ENCODE assay signal across 9 cellular contexts in genomic region chr21:36097427-36098230, GRCh38. TPM values are rescaled to one million over a fixed set of nuclear protein-coding genes. Genes with fewer than 3 reads are reported as not detected.
DNase-seq lines count a peak whose midpoint lies in the region; ATAC-seq and TF ChIP-seq lines count a peak whose summit lies in the region.
"Had no signal": no experiment of that assay in that cellular context is flagged by ENCODE, and none has a peak within 500 bp of the region (broad histone marks: within the 10 kb centered on the region; RNA-seq: fewer than 3 reads in every experiment).

No MANE protein-coding gene starts in this region.

- H3K36me3 Mint-ChIP-seq in glutamatergic neuron (ENCODE audit: unreplicated experiment): peaks cover 7% of the 10 kb centered on the region

- no peak for TF ChIP-seq POLR2A in GM18505 (IDR thresholded peaks at IDR 0.05; ENCODE audit: borderline replicate concordance, extremely low read depth, insufficient read depth, insufficient read length)

- no peak overlapping the region for H3K27ac Mint-ChIP-seq in glutamatergic neuron (ENCODE audit: unreplicated experiment)

- peak; percentile 46 for DNase-seq in dermis blood vessel endothelial cell
- DNase-seq in renal cortical epithelial cell (ENCODE audit: low read depth): peak; percentile 98
- no peak for DNase-seq in NCI-H2227 treated with DMSO at 0.1 percent for 48 hours (lab: John Stamatoyannopoulos, UW)
- no peak for DNase-seq in Ammon's horn (ENCODE audit: low spot score)
- DNase-seq in glutamatergic neuron: no peak

- no peaks in the 10 kb centered on the region for H3K4me1 Mint-ChIP-seq in glutamatergic neuron (ENCODE audit: low read depth, unreplicated experiment)

- peak; percentile 86 for ATAC-seq in GM19452 (IDR thresholded peaks at IDR 0.05; ENCODE audit: unreplicated experiment)
- ATAC-seq in GM18505 (IDR thresholded peaks at IDR 0.05; ENCODE audit: unreplicated experiment): no peak

- H3K27me3 ChIP-seq in HUES6 (ENCODE audit: control insufficient read depth, insufficient read depth, low read length): no peaks in the 10 kb centered on the region

- H3K4me3 ChIP-seq in HUES6 (ENCODE audit: low read depth, low read length): peak overlapping the region; percentile 28; the same call in 1 of the 2 replicates
- H3K4me3 ChIP-seq: lung had no signal

- no peaks in the 10 kb centered on the region for H3K27me3 Mint-ChIP-seq in glutamatergic neuron (ENCODE audit: unreplicated experiment)

- no peak overlapping the region for H3K4me3 Mint-ChIP-seq in glutamatergic neuron (ENCODE audit: unreplicated experiment)

- H3K9me3 ChIP-seq in HUES6 (ENCODE audit: control insufficient read depth, insufficient read depth, low read depth, low read length): peaks cover 38% of the 10 kb centered on the region

- TF ChIP-seq CTCF in glutamatergic neuron (IDR thresholded peaks at IDR 0.05; ENCODE audit: partially characterized antibody, unreplicated experiment): no peak

- H3K36me3 ChIP-seq in HUES6 (ENCODE audit: control insufficient read depth, insufficient read depth, low read length): no peaks in the 10 kb centered on the region

- peak overlapping the region; percentile 87 for H3K27ac ChIP-seq in HUES6 (ENCODE audit: low read depth, low read length)

- peaks cover 34% of the 10 kb centered on the region for H3K4me1 ChIP-seq in HUES6 (ENCODE audit: control insufficient read depth, insufficient read depth, low read length)

- no peaks in the 10 kb centered on the region for H3K9me3 Mint-ChIP-seq in glutamatergic neuron (ENCODE audit: unreplicated experiment)

- peak overlapping the region; percentile 83 for H3K9ac ChIP-seq in HUES6 (ENCODE audit: low read length)

RNA-seq across cellular contexts. Expression of gene CBR1, which starts 27.8 kb away (rescaled TPM):
- total RNA-seq in dermis blood vessel endothelial cell (37.3 and 84.5 TPM in 2 replicates), renal cortical epithelial cell (113 and 293 TPM in 2 replicates), glutamatergic neuron (ENCODE audit: unreplicated experiment) (18.2 TPM)

RNA-seq across cellular contexts. Expression of gene CBR3, which starts 37.2 kb away (rescaled TPM):
- total RNA-seq in dermis blood vessel endothelial cell (5.8 and 6.8 TPM in 2 replicates), renal cortical epithelial cell (1.4 and 3.3 TPM in 2 replicates), glutamatergic neuron (ENCODE audit: unreplicated experiment) (not detected)

RNA-seq across cellular contexts. Expression of gene SETD4, which starts 37.3 kb away (rescaled TPM):
- total RNA-seq in dermis blood vessel endothelial cell: 9.9 and 16.8 TPM in 2 replicates
- total RNA-seq in renal cortical epithelial cell: 29.4 and 30.2 TPM in 2 replicates
- 21.3 TPM for total RNA-seq in glutamatergic neuron (ENCODE audit: unreplicated experiment)

RNA-seq across cellular contexts. Expression of gene DOP1B, which starts 59.0 kb away (rescaled TPM):
- 5.1 and 11.1 TPM in 2 replicates for total RNA-seq in dermis blood vessel endothelial cell
- 21.0 and 25.4 TPM in 2 replicates for total RNA-seq in renal cortical epithelial cell
- total RNA-seq in glutamatergic neuron (ENCODE audit: unreplicated experiment): 37.8 TPM

Comparison
In these comparisons a context has a peak if more than half of its experiments do, and no peak if none do; other contexts are left out.
1. DNase-seq: peak in dermis blood vessel endothelial cell (single experiment) and renal cortical epithelial cell (single experiment); none in NCI-H2227 treated with DMSO at 0.1 percent for 48 hours (single experiment), Ammon's horn (single experiment) and glutamatergic neuron (single experiment).